Comparison of ENCODE assay signal across 8 cellular contexts in genomic region chr5:172860520-172861443, GRCh38. TPM values are rescaled to one million over a fixed set of nuclear protein-coding genes. Genes with fewer than 3 reads are reported as not detected.
DNase-seq lines count a peak whose midpoint lies in the region; ATAC-seq and TF ChIP-seq lines count a peak whose summit lies in the region.

No MANE protein-coding gene starts in this region.

- H3K36me3 Mint-ChIP-seq in neural crest cell (ENCODE audit: low read depth): no peaks in the 10 kb centered on the region

- DNase-seq in AG08396 (ENCODE audit: low spot score): peak; percentile 68
- no peak for DNase-seq in foreskin keratinocyte
- no peak for DNase-seq in neural crest cell (ENCODE audit: low read depth, low spot score)
- no peak for DNase-seq in AML-193 (lab: John Stamatoyannopoulos, UW)
- no peak for DNase-seq in DMS79 (lab: John Stamatoyannopoulos, UW)
- no peak for DNase-seq in NCI-H128 (lab: John Stamatoyannopoulos, UW; ENCODE audit: unreplicated experiment)

- H3K4me1 ChIP-seq in foreskin keratinocyte: peaks cover 6% of the 10 kb centered on the region

- H3K27ac ChIP-seq in VCaP: peak overlapping the region; percentile 55
- H3K27ac ChIP-seq in foreskin keratinocyte: peak overlapping the region; percentile 67

- peaks cover 41% of the 10 kb centered on the region for H3K4me1 Mint-ChIP-seq in neural crest cell

- H3K27me3 ChIP-seq in foreskin keratinocyte: no peaks in the 10 kb centered on the region

- H3K27me3 Mint-ChIP-seq in neural crest cell (ENCODE audit: low read depth): no peaks in the 10 kb centered on the region

- H3K27ac Mint-ChIP-seq in neural crest cell (ENCODE audit: unreplicated experiment): peak overlapping the region; percentile 69

- no peaks in the 10 kb centered on the region for H3K9me3 Mint-ChIP-seq in neural crest cell

- no peak overlapping the region for H3K4me3 Mint-ChIP-seq in neural crest cell

- no peak for TF ChIP-seq CTCF in VCaP (conservative IDR thresholded peaks at IDR 0.05)
- TF ChIP-seq CTCF in foreskin keratinocyte (conservative IDR thresholded peaks at IDR 0.05): no peak
- no peak for TF ChIP-seq CTCF in neural crest cell (conservative IDR thresholded peaks at IDR 0.05)

- ATAC-seq in foreskin keratinocyte (peak; percentile 67), HG03097 (IDR thresholded peaks at IDR 0.05; ENCODE audit: low FRiP score, unreplicated experiment) (no peak)

RNA-seq across cellular contexts. Expression of gene ERGIC1, which starts 26.7 kb away (rescaled TPM):
- total RNA-seq in foreskin keratinocyte: 86.8 and 90.9 TPM in 2 replicates
- polyA plus RNA-seq in foreskin keratinocyte: 54.3 and 61.3 TPM in 2 replicates
- 106 and 108 TPM in 2 replicates for total RNA-seq in neural crest cell
